19 cellular contexts compared by ENCODE assay signal in the genomic region with DNA sequence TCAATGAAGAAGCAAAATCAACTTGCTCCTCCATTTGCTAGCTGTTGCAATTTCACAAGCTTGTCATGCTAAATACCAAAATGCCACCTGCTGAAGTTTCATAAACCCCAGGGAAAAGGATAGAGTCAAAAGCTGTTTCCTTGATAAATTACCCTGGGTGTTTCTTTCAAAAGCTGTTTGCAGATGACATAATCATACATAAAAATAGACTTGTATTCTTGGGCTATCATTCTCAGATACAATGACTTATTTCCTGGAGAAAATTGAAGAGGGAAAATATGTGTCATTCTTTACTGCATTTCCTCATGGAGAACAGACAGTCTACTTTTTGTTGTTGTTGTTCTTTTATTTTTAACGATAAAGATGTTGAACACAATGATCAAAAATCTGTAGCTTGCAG.
"Had no signal": no experiment of that assay in that cellular context is flagged by ENCODE, and none has a peak within 500 bp of the region (broad histone marks: within the 10 kb centered on the region; RNA-seq: fewer than 3 reads in every experiment).

No MANE protein-coding gene starts in this region.

- H3K36me3 ChIP-seq: gastroesophageal sphincter, tibial artery, uterus had no signal

- H3K27ac ChIP-seq: body of pancreas, coronary artery, gastroesophageal sphincter, skin epidermis, tibial artery, uterus had no signal

- H3K4me3 ChIP-seq: body of pancreas, coronary artery, gastroesophageal sphincter, skin epidermis, tibial artery, uterus had no signal

- H3K4me1 ChIP-seq: body of pancreas, gastroesophageal sphincter, tibial artery, uterus had no signal

- H3K27me3 ChIP-seq: body of pancreas, gastroesophageal sphincter, tibial artery, uterus had no signal

- DNase-seq: activated CD4-positive, alpha-beta T cell treated with anti-CD3 and anti-CD28 coated beads for 48 hours; activated CD8-positive, alpha-beta T cell treated with anti-CD3 and anti-CD28 coated beads for 36 hours; activated effector memory CD4-positive, alpha-beta T cell treated with anti-CD3 and anti-CD28 coated beads, Interleukin-2, amount 50 U/mL, for 16 hours; activated T-cell treated with anti-CD3 and anti-CD28 coated beads, Interleukin-2, amount 50 U/mL, for 4 hours; body of pancreas; effector CD8-positive, alpha-beta T cell; natural killer cell; posterior cingulate gyrus; right cardiac atrium; stimulated activated CD4-positive, alpha-beta T cell treated with anti-CD3 and anti-CD28 coated beads, Interleukin-15, amount 100 ng/mL, for 24 hours; stimulated activated CD4-positive, alpha-beta T cell treated with anti-CD3 and anti-CD28 coated beads, Interleukin-4, amount 100 ng/mL, for 1 hour; stimulated activated naive CD4-positive, alpha-beta T cell; T-helper 2 cell; tibial artery; uterus had no signal

- ATAC-seq: activated CD8-positive, alpha-beta T cell treated with anti-CD3 and anti-CD28 coated beads for 36 hours; activated naive CD4-positive, alpha-beta T cell treated with anti-CD3 and anti-CD28 coated beads, Interleukin-2, amount 50 U/mL, for 72 hours; activated T-cell treated with anti-CD3 and anti-CD28 coated beads, Interleukin-2, amount 50 U/mL, for 4 hours; body of pancreas; gastroesophageal sphincter; natural killer cell had no signal

- H3K9me3 ChIP-seq: body of pancreas, gastroesophageal sphincter, tibial artery, uterus had no signal
